3 cellular contexts compared by ENCODE assay signal in the genomic region with DNA sequence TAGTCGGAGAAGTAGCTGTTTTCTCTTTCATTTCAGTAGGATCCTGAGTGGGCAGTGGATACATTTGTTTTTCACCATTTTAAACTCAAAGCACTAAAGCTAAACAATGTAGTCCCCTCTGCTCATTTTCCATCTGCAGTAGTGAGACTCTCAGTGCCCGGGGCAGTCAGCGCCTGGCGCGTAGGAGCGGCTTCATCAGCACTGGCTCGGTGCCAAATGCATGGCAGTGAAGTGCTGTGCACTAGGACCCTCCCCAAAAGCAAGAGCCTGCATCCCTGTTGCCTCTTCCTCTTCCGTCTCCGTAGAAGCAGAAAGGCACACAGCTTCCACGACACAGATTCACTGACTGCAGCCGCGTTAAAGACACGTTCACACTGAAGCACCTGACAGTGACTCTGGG.
A peak's percentile ranks its signal among the peaks of the same experiment; 100 is the strongest.
TF ChIP-seq lines count a peak whose summit lies in the region.

No MANE protein-coding gene starts in this region.

TF ChIP-seq in SK-N-SH, 30 proteins besides CTCF, POLR2A, EP300 and RAD21:
- no peak for TF ChIP-seq SIN3A (IDR thresholded peaks at IDR 0.05; ENCODE audit: borderline replicate concordance, low read depth, low read length)
- no peak for TF ChIP-seq MXI1 (IDR thresholded peaks at IDR 0.05; ENCODE audit: low read depth, low read length)
- TF ChIP-seq TCF12 (IDR thresholded peaks at IDR 0.05) = no peak
- no peak for TF ChIP-seq ELF1 (IDR thresholded peaks at IDR 0.05)
- TF ChIP-seq GATA2 (CRISPR knock-in tag; IDR thresholded peaks at IDR 0.05) = no peak
- TF ChIP-seq, protein P1, sequence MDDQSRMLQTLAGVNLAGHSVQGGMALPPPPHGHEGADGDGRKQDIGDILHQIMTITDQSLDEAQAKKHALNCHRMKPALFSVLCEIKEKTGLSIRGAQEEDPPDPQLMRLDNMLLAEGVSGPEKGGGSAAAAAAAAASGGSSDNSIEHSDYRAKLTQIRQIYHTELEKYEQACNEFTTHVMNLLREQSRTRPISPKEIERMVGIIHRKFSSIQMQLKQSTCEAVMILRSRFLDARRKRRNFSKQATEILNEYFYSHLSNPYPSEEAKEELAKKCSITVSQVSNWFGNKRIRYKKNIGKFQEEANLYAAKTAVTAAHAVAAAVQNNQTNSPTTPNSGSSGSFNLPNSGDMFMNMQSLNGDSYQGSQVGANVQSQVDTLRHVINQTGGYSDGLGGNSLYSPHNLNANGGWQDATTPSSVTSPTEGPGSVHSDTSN (IDR thresholded peaks at IDR 0.05) = no peak
- TF ChIP-seq USF2 (IDR thresholded peaks at IDR 0.05; ENCODE audit: borderline replicate concordance, low read depth, low read length) = no peak
- peak; percentile 33; the same call in 1 of the 2 replicates for TF ChIP-seq NFIC (IDR thresholded peaks at IDR 0.05; ENCODE audit: borderline replicate concordance)

TF ChIP-seq in SK-N-SH treated with all-trans-retinoic acid at 6 μM for 48 hours, 23 proteins besides CTCF, POLR2A, EP300 and RAD21:
- TF ChIP-seq BACH2 (CRISPR knock-in tag; IDR thresholded peaks at IDR 0.05; ENCODE audit: borderline replicate concordance) (no peak), ZNF565 (CRISPR knock-in tag; conservative IDR thresholded peaks at IDR 0.05; ENCODE audit: low read depth) (no peak), ZFP30 (CRISPR knock-in tag; IDR thresholded peaks at IDR 0.05) (no peak), ARNTL (CRISPR knock-in tag; IDR thresholded peaks at IDR 0.05; ENCODE audit: borderline replicate concordance, low read depth) (no peak), ZNF70 (CRISPR knock-in tag; IDR thresholded peaks at IDR 0.05) (no peak), ZNF8 (CRISPR knock-in tag; IDR thresholded peaks at IDR 0.05) (no peak)
- TF ChIP-seq, protein P2, sequence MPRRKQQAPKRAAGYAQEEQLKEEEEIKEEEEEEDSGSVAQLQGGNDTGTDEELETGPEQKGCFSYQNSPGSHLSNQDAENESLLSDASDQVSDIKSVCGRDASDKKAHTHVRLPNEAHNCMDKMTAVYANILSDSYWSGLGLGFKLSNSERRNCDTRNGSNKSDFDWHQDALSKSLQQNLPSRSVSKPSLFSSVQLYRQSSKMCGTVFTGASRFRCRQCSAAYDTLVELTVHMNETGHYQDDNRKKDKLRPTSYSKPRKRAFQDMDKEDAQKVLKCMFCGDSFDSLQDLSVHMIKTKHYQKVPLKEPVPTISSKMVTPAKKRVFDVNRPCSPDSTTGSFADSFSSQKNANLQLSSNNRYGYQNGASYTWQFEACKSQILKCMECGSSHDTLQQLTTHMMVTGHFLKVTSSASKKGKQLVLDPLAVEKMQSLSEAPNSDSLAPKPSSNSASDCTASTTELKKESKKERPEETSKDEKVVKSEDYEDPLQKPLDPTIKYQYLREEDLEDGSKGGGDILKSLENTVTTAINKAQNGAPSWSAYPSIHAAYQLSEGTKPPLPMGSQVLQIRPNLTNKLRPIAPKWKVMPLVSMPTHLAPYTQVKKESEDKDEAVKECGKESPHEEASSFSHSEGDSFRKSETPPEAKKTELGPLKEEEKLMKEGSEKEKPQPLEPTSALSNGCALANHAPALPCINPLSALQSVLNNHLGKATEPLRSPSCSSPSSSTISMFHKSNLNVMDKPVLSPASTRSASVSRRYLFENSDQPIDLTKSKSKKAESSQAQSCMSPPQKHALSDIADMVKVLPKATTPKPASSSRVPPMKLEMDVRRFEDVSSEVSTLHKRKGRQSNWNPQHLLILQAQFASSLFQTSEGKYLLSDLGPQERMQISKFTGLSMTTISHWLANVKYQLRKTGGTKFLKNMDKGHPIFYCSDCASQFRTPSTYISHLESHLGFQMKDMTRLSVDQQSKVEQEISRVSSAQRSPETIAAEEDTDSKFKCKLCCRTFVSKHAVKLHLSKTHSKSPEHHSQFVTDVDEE (CRISPR knock-in tag; IDR thresholded peaks at IDR 0.05) = no peak
- TF ChIP-seq, protein P3, sequence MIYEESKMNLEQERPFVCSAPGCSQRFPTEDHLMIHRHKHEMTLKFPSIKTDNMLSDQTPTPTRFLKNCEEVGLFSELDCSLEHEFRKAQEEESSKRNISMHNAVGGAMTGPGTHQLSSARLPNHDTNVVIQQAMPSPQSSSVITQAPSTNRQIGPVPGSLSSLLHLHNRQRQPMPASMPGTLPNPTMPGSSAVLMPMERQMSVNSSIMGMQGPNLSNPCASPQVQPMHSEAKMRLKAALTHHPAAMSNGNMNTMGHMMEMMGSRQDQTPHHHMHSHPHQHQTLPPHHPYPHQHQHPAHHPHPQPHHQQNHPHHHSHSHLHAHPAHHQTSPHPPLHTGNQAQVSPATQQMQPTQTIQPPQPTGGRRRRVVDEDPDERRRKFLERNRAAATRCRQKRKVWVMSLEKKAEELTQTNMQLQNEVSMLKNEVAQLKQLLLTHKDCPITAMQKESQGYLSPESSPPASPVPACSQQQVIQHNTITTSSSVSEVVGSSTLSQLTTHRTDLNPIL (CRISPR knock-in tag; IDR thresholded peaks at IDR 0.05; ENCODE audit: low read depth) = no peak

TF ChIP-seq in H1, 55 proteins besides CTCF, POLR2A, EP300 and RAD21:
- no peak for TF ChIP-seq SAP30 (IDR thresholded peaks at IDR 0.05; ENCODE audit: insufficient read depth, insufficient replicate concordance, low read length)
- no peak for TF ChIP-seq NANOG (IDR thresholded peaks at IDR 0.05; ENCODE audit: insufficient read depth, low read depth, low read length, poor library complexity, severe bottlenecking)
- TF ChIP-seq RNF2 (IDR thresholded peaks at IDR 0.05; ENCODE audit: borderline replicate concordance, low read depth, low read length, missing control alignments, poor library complexity, severe bottlenecking) = no peak
- no peak for TF ChIP-seq PHF8 (conservative IDR thresholded peaks at IDR 0.05; ENCODE audit: low read depth, low read length)
- no peak for TF ChIP-seq EZH2 (IDR thresholded peaks at IDR 0.05; ENCODE audit: low read depth, low read length, severe bottlenecking)
- TF ChIP-seq YY1 (IDR thresholded peaks at IDR 0.05; ENCODE audit: low read depth, low read length) = no peak
